24 cellular contexts compared by ENCODE assay signal in genomic region chr2:131077182-131077846, GRCh38. TPM values are rescaled to one million over a fixed set of nuclear protein-coding genes. Genes with fewer than 3 reads are reported as not detected.
DNase-seq lines count a peak whose midpoint lies in the region; ATAC-seq and TF ChIP-seq lines count a peak whose summit lies in the region.
"Had no signal": no experiment of that assay in that cellular context is flagged by ENCODE, and none has a peak within 500 bp of the region (broad histone marks: within the 10 kb centered on the region; RNA-seq: fewer than 3 reads in every experiment).

No MANE protein-coding gene starts in this region.

- H3K27ac Mint-ChIP-seq in activated CD8-positive, alpha-beta T cell treated with anti-CD3 and anti-CD28 coated beads for 36 hours = peak overlapping the region; percentile 5
- H3K27ac Mint-ChIP-seq in activated CD8-positive, alpha-beta T cell treated with anti-CD3 and anti-CD28 coated beads, Interleukin-2, amount 10 ng/mL, durations not matched to agents 7 days and 5 days = no peak overlapping the region
- peak overlapping the region; percentile 7 for H3K27ac Mint-ChIP-seq in nephron progenitor cell
- peak overlapping the region in 1 of 8 donors; percentile 9 for H3K27ac Mint-ChIP-seq in CD8-positive, alpha-beta memory T cell

- H3K9me3 ChIP-seq in cardiac muscle cell (ENCODE audit: low read depth) (no peaks in the 10 kb centered on the region), thymus (ENCODE audit: control insufficient read depth) (no peaks in the 10 kb centered on the region)
- H3K9me3 ChIP-seq in CD8-positive, alpha-beta memory T cell (ENCODE audit: low read length) = no peaks in the 10 kb centered on the region
- H3K9me3 ChIP-seq: adrenal gland, HAP-1, lower lobe of right lung, SJSA1 had no signal

- H3K4me1 Mint-ChIP-seq in activated CD8-positive, alpha-beta T cell treated with anti-CD3 and anti-CD28 coated beads for 36 hours (ENCODE audit: low read depth) = peaks cover 52% of the 10 kb centered on the region
- H3K4me1 Mint-ChIP-seq in activated CD8-positive, alpha-beta T cell treated with anti-CD3 and anti-CD28 coated beads, Interleukin-2, amount 10 ng/mL, durations not matched to agents 7 days and 5 days (ENCODE audit: low read depth) = peaks cover 29% of the 10 kb centered on the region
- peaks cover 27% of the 10 kb centered on the region for H3K4me1 Mint-ChIP-seq in nephron progenitor cell
- H3K4me1 Mint-ChIP-seq in CD8-positive, alpha-beta memory T cell = peaks cover 56 to 80% (median 75%) of the 10 kb centered on the region in 3 donors

- H3K9me3 Mint-ChIP-seq in activated CD8-positive, alpha-beta T cell treated with anti-CD3 and anti-CD28 coated beads for 36 hours = no peaks in the 10 kb centered on the region
- H3K9me3 Mint-ChIP-seq in activated CD8-positive, alpha-beta T cell treated with anti-CD3 and anti-CD28 coated beads, Interleukin-2, amount 10 ng/mL, durations not matched to agents 7 days and 5 days (ENCODE audit: insufficient read depth) = no peaks in the 10 kb centered on the region
- no peaks in the 10 kb centered on the region for H3K9me3 Mint-ChIP-seq in nephron progenitor cell
- H3K9me3 Mint-ChIP-seq in CD8-positive, alpha-beta memory T cell = no peaks in the 10 kb centered on the region
- H3K9me3 Mint-ChIP-seq: immature natural killer cell had no signal

- WGBS in thymus = 97% methylated on average over 11 of the region's 11 CpGs

- intact Hi-C loops in activated CD8-positive, alpha-beta T cell treated with anti-CD3 and anti-CD28 coated beads for 36 hours (cut with micrococcal nuclease) = no loop called here

- H3K36me3 ChIP-seq in cardiac muscle cell (peaks cover 28% of the 10 kb centered on the region), thymus (ENCODE audit: control insufficient read depth, insufficient read depth) (peaks cover 66% of the 10 kb centered on the region)
- H3K36me3 ChIP-seq in CD8-positive, alpha-beta memory T cell (ENCODE audit: insufficient read depth, low read length) = peaks cover 50% of the 10 kb centered on the region

- H3K27me3 ChIP-seq in cardiac muscle cell (no peaks in the 10 kb centered on the region), thymus (ENCODE audit: control insufficient read depth, insufficient read depth) (no peaks in the 10 kb centered on the region)
- H3K27me3 ChIP-seq in CD8-positive, alpha-beta memory T cell (ENCODE audit: insufficient read depth, low read length, poor library complexity, severe bottlenecking) = no peaks in the 10 kb centered on the region
- H3K27me3 ChIP-seq: adrenal gland, SJSA1 had no signal

- ATAC-seq in activated CD8-positive, alpha-beta T cell treated with anti-CD3 and anti-CD28 coated beads for 36 hours = no peak
- ATAC-seq in activated CD8-positive, alpha-beta T cell treated with anti-CD3 and anti-CD28 coated beads, Interleukin-2, amount 10 ng/mL, durations not matched to agents 7 days and 5 days = no peak
- ATAC-seq in GM18867 (IDR thresholded peaks at IDR 0.05; ENCODE audit: unreplicated experiment) (no peak), HG03097 (IDR thresholded peaks at IDR 0.05; ENCODE audit: low FRiP score, unreplicated experiment) (no peak)
- ATAC-seq: Panc1 had no signal

- no peak for TF ChIP-seq CTCF in activated CD8-positive, alpha-beta T cell treated with anti-CD3 and anti-CD28 coated beads for 36 hours (IDR thresholded peaks at IDR 0.05)
- TF ChIP-seq CTCF in cardiac muscle cell (IDR thresholded peaks at IDR 0.05; ENCODE audit: low read depth, low read length) (no peak), nephron progenitor cell (IDR thresholded peaks at IDR 0.05) (no peak)

- H3K27me3 Mint-ChIP-seq in activated CD8-positive, alpha-beta T cell treated with anti-CD3 and anti-CD28 coated beads for 36 hours = no peaks in the 10 kb centered on the region
- H3K27me3 Mint-ChIP-seq in activated CD8-positive, alpha-beta T cell treated with anti-CD3 and anti-CD28 coated beads, Interleukin-2, amount 10 ng/mL, durations not matched to agents 7 days and 5 days (ENCODE audit: low read depth) = no peaks in the 10 kb centered on the region
- no peaks in the 10 kb centered on the region for H3K27me3 Mint-ChIP-seq in nephron progenitor cell (ENCODE audit: low read depth, poor library complexity)
- no peaks in the 10 kb centered on the region for H3K27me3 Mint-ChIP-seq in CD8-positive, alpha-beta memory T cell
- H3K27me3 Mint-ChIP-seq: CD4-positive, alpha-beta memory T cell had no signal

- H3K4me1 ChIP-seq in cardiac muscle cell (ENCODE audit: low read depth) (peaks cover 29% of the 10 kb centered on the region), thymus (ENCODE audit: control insufficient read depth, insufficient read depth, low read length) (no peaks in the 10 kb centered on the region)
- no peaks in the 10 kb centered on the region for H3K4me1 ChIP-seq in CD8-positive, alpha-beta memory T cell (ENCODE audit: insufficient read depth, low read length)
- H3K4me1 ChIP-seq: HAP-1 had no signal

- no peak overlapping the region for H3K4me3 ChIP-seq in cardiac muscle cell
- H3K4me3 ChIP-seq in thymus (ENCODE audit: low read length) = no peak overlapping the region
- no peak overlapping the region for H3K4me3 ChIP-seq in CD8-positive, alpha-beta memory T cell (ENCODE audit: low read length)
- H3K4me3 ChIP-seq: adrenal gland, HAP-1, lower lobe of right lung, SJSA1 had no signal

- no peak overlapping the region for H3K4me3 Mint-ChIP-seq in activated CD8-positive, alpha-beta T cell treated with anti-CD3 and anti-CD28 coated beads for 36 hours
- no peak overlapping the region for H3K4me3 Mint-ChIP-seq in activated CD8-positive, alpha-beta T cell treated with anti-CD3 and anti-CD28 coated beads, Interleukin-2, amount 10 ng/mL, durations not matched to agents 7 days and 5 days
- H3K4me3 Mint-ChIP-seq in nephron progenitor cell = no peak overlapping the region
- no peak overlapping the region for H3K4me3 Mint-ChIP-seq in CD8-positive, alpha-beta memory T cell
- H3K4me3 Mint-ChIP-seq: CD4-positive, alpha-beta memory T cell had no signal

- CTCF ChIA-PET in activated CD8-positive, alpha-beta T cell treated with anti-CD3 and anti-CD28 coated beads for 36 hours (lab: Charles Lee) = no interaction called here
- CTCF ChIA-PET in activated CD8-positive, alpha-beta T cell treated with anti-CD3 and anti-CD28 coated beads, Interleukin-2, amount 10 ng/mL, durations not matched to agents 7 days and 5 days (lab: Charles Lee) = no interaction called here
- CTCF ChIA-PET in CD8-positive, alpha-beta memory T cell (lab: Charles Lee) = no interaction called here

- H3K27ac ChIP-seq in cardiac muscle cell (peak overlapping the region; percentile 83), thymus (ENCODE audit: low read depth) (peak overlapping the region; percentile 8)
- no peak overlapping the region for H3K27ac ChIP-seq in CD8-positive, alpha-beta memory T cell (ENCODE audit: low read depth, low read length)
- H3K27ac ChIP-seq: 22Rv1, lower lobe of right lung, SJSA1 had no signal

- H3K36me3 Mint-ChIP-seq in activated CD8-positive, alpha-beta T cell treated with anti-CD3 and anti-CD28 coated beads for 36 hours (ENCODE audit: low read depth) = peaks cover 53% of the 10 kb centered on the region
- peaks cover 70% of the 10 kb centered on the region for H3K36me3 Mint-ChIP-seq in activated CD8-positive, alpha-beta T cell treated with anti-CD3 and anti-CD28 coated beads, Interleukin-2, amount 10 ng/mL, durations not matched to agents 7 days and 5 days (ENCODE audit: low read depth)
- peaks cover 84% of the 10 kb centered on the region for H3K36me3 Mint-ChIP-seq in nephron progenitor cell (ENCODE audit: low read depth)
- H3K36me3 Mint-ChIP-seq in CD8-positive, alpha-beta memory T cell = peaks cover 6 to 88% (median 26%) of the 10 kb centered on the region in 3 donors

- POLR2A ChIA-PET in activated CD8-positive, alpha-beta T cell treated with anti-CD3 and anti-CD28 coated beads for 36 hours (lab: Charles Lee) = interaction anchor here (0.7 kb wide), 1 partner anchor 19 kb away, joined by 3 read pairs; no protein-coding TSS in a partner anchor
- POLR2A ChIA-PET in activated CD8-positive, alpha-beta T cell treated with anti-CD3 and anti-CD28 coated beads, Interleukin-2, amount 10 ng/mL, durations not matched to agents 7 days and 5 days (lab: Charles Lee) = interaction anchor here (1.5 kb wide), 1 partner anchor 15 kb away, joined by 3 read pairs; no protein-coding TSS in a partner anchor
- POLR2A ChIA-PET in CD8-positive, alpha-beta memory T cell (lab: Charles Lee) = no interaction called here

- DNase-seq in activated CD8-positive, alpha-beta T cell treated with anti-CD3 and anti-CD28 coated beads for 36 hours = no peak
- no peak for DNase-seq in activated CD8-positive, alpha-beta T cell treated with anti-CD3 and anti-CD28 coated beads, Interleukin-2, amount 10 ng/mL, durations not matched to agents 7 days and 5 days
- no peak for DNase-seq in cardiac muscle cell (ENCODE audit: low read depth in 1 of 2, low spot score in 1 of 2)
- no peak for DNase-seq in nephron progenitor cell
- DNase-seq in CD8-positive, alpha-beta memory T cell = no peak
- DNase-seq: activated CD4-positive, alpha-beta T cell treated with anti-CD3 and anti-CD28 coated beads for 48 hours; activated gamma-delta T cell; CD4-positive, alpha-beta memory T cell; GDM1; immature natural killer cell; KBM-7; lower lobe of right lung; NCI-H1436; NCI-H510A treated with DMSO at 0.1 percent for 48 hours; NK-92 treated with Interleukin-12 subunit alpha and Interleukin-12 subunit beta, amount 100 ng/mL, for 24 hours; T-helper 1 cell had no signal

RNA-seq across cellular contexts. Expression of gene FAM168B, which starts 15.9 kb away (rescaled TPM):
- 10 to 100 TPM; 62.8 to 66.6 TPM for total RNA-seq in activated CD8-positive, alpha-beta T cell treated with anti-CD3 and anti-CD28 coated beads for 36 hours
- total RNA-seq in activated CD8-positive, alpha-beta T cell treated with anti-CD3 and anti-CD28 coated beads, Interleukin-2, amount 10 ng/mL, durations not matched to agents 7 days and 5 days = 10 to 100 TPM; 50.8 to 51.8 TPM
- 109 and 142 TPM in 2 replicates for total RNA-seq in cardiac muscle cell
- polyA plus RNA-seq in cardiac muscle cell (50.4 and 58.2 TPM in 2 replicates), thymus (24.2 TPM)
- 10 to 100 TPM; 93.1 to 97.6 TPM for total RNA-seq in CD8-positive, alpha-beta memory T cell
- 40.4 TPM for polyA plus RNA-seq in CD8-positive, alpha-beta memory T cell

RNA-seq across cellular contexts. Expression of gene PLEKHB2, which starts 27.8 kb away (rescaled TPM):
- total RNA-seq in activated CD8-positive, alpha-beta T cell treated with anti-CD3 and anti-CD28 coated beads for 36 hours = 10 to 100 TPM; 47.3 to 49.4 TPM
- 10 to 100 TPM; 62.0 to 64.5 TPM for total RNA-seq in activated CD8-positive, alpha-beta T cell treated with anti-CD3 and anti-CD28 coated beads, Interleukin-2, amount 10 ng/mL, durations not matched to agents 7 days and 5 days
- total RNA-seq in cardiac muscle cell = 36.6 and 49.0 TPM in 2 replicates
- polyA plus RNA-seq in cardiac muscle cell = 52.4 and 61.0 TPM in 2 replicates
- polyA plus RNA-seq in thymus = 32.7 TPM
- 10 to 100 TPM; 47.7 to 48.2 TPM for total RNA-seq in CD8-positive, alpha-beta memory T cell
- 84.5 TPM for polyA plus RNA-seq in CD8-positive, alpha-beta memory T cell
